11 cellular contexts compared by ENCODE assay signal in genomic region chr4:8039290-8039689, GRCh38.
A peak's percentile ranks its signal among the peaks of the same experiment; 100 is the strongest.
DNase-seq lines count a peak whose midpoint lies in the region; ATAC-seq lines count a peak whose summit lies in the region.
"Had no signal": no experiment of that assay in that cellular context is flagged by ENCODE, and none has a peak within 500 bp of the region (broad histone marks: within the 10 kb centered on the region; RNA-seq: fewer than 3 reads in every experiment).

No MANE protein-coding gene starts in this region.

- H3K4me3 Mint-ChIP-seq in effector memory CD8-positive, alpha-beta T cell = no peak overlapping the region
- H3K4me3 Mint-ChIP-seq: CD4-positive, CD25-positive, alpha-beta regulatory T cell had no signal

- peaks cover 3% of the 10 kb centered on the region for H3K36me3 Mint-ChIP-seq in effector memory CD8-positive, alpha-beta T cell (ENCODE audit: insufficient read depth)
- H3K36me3 Mint-ChIP-seq: CD4-positive, CD25-positive, alpha-beta regulatory T cell had no signal

- ATAC-seq in effector memory CD8-positive, alpha-beta T cell (replicated peaks) = no peak

- no peak overlapping the region for H3K27ac Mint-ChIP-seq in effector memory CD8-positive, alpha-beta T cell

- peaks cover 7 to 11% of the 10 kb centered on the region in 2 donors for H3K4me1 Mint-ChIP-seq in effector memory CD8-positive, alpha-beta T cell (ENCODE audit: low read depth in 2 of 2)

- DNase-seq in DMS79 treated with DMSO at 0.1 percent for 48 hours (lab: John Stamatoyannopoulos, UW) = peak; percentile 77
- peak; percentile 9 for DNase-seq in NCI-H1436 treated with DMSO at 0.1 percent for 48 hours (lab: John Stamatoyannopoulos, UW)
- peak; percentile 98 for DNase-seq in NCI-H748 (lab: John Stamatoyannopoulos, UW; ENCODE audit: unreplicated experiment)
- peak; percentile 84 for DNase-seq in left kidney (ENCODE audit: low read depth, low spot score)
- DNase-seq in foreskin melanocyte = no peak
- no peak for DNase-seq in effector memory CD8-positive, alpha-beta T cell
- DNase-seq in EL = no peak
- DNase-seq in SIG-M5 treated with dmso at 0.1 percent for 504 hours (lab: John Stamatoyannopoulos, UW; ENCODE audit: unreplicated experiment) = no peak
- DNase-seq: CD4-positive, CD25-positive, alpha-beta regulatory T cell; MV-4-11; RPMI8226 had no signal

- peaks cover 0 to 29% of the 10 kb centered on the region in 2 donors for H3K27me3 Mint-ChIP-seq in effector memory CD8-positive, alpha-beta T cell

- no peaks in the 10 kb centered on the region for H3K9me3 Mint-ChIP-seq in effector memory CD8-positive, alpha-beta T cell

Comparison
In these comparisons a context has a peak if more than half of its experiments do, and no peak if none do; other contexts are left out.
1. DNase-seq: peak in DMS79 treated with DMSO at 0.1 percent for 48 hours (single experiment), NCI-H1436 treated with DMSO at 0.1 percent for 48 hours (single experiment), NCI-H748 (single experiment) and left kidney (single experiment); none in foreskin melanocyte (single experiment), effector memory CD8-positive, alpha-beta T cell (0 of 3), EL (single experiment) and SIG-M5 treated with dmso at 0.1 percent for 504 hours (single experiment).